Comparison of ENCODE assay signal across 12 cellular contexts in genomic region chr11:709109-709997, GRCh38. TPM values are rescaled to one million over a fixed set of nuclear protein-coding genes. Genes with fewer than 3 reads are reported as not detected.
DNase-seq lines count a peak whose midpoint lies in the region; ATAC-seq and TF ChIP-seq lines count a peak whose summit lies in the region.
"Had no signal": no experiment of that assay in that cellular context is flagged by ENCODE, and none has a peak within 500 bp of the region (broad histone marks: within the 10 kb centered on the region; RNA-seq: fewer than 3 reads in every experiment).

No MANE protein-coding gene starts in this region.

- no peaks in the 10 kb centered on the region for H3K36me3 Mint-ChIP-seq in natural killer cell treated with Interleukin-12 subunit alpha and Interleukin-12 subunit beta and Interleukin-15 and Interleukin-18, amount 100 ng/mL, for 72 hours
- H3K36me3 Mint-ChIP-seq in natural killer cell, result no peaks in the 10 kb centered on the region
- H3K36me3 Mint-ChIP-seq in activated T-cell treated with anti-CD3 and anti-CD28 coated beads, Interleukin-2, amount 50 U/mL, for 72 hours (ENCODE audit: insufficient read depth in 2 of 2), result no peaks in the 10 kb centered on the region

- ATAC-seq in natural killer cell treated with Interleukin-12 subunit alpha and Interleukin-12 subunit beta and Interleukin-15 and Interleukin-18, amount 100 ng/mL, for 72 hours, result no peak
- ATAC-seq in natural killer cell, result no peak
- ATAC-seq in HG03025 (IDR thresholded peaks at IDR 0.05; ENCODE audit: low FRiP score, unreplicated experiment), result no peak
- no peak for ATAC-seq in activated T-cell treated with anti-CD3 and anti-CD28 coated beads, Interleukin-2, amount 50 U/mL, for 72 hours (replicated peaks in 1 of 2)

- peaks cover 0 to 8% of the 10 kb centered on the region in 2 donors for H3K4me1 Mint-ChIP-seq in natural killer cell treated with Interleukin-12 subunit alpha and Interleukin-12 subunit beta and Interleukin-15 and Interleukin-18, amount 100 ng/mL, for 72 hours (ENCODE audit: low read depth in 2 of 2)
- H3K4me1 Mint-ChIP-seq in natural killer cell, result no peaks in the 10 kb centered on the region
- H3K4me1 Mint-ChIP-seq in activated T-cell treated with anti-CD3 and anti-CD28 coated beads, Interleukin-2, amount 50 U/mL, for 72 hours (ENCODE audit: low read depth), result peaks cover 5% of the 10 kb centered on the region

- no peak overlapping the region for H3K4me3 Mint-ChIP-seq in natural killer cell treated with Interleukin-12 subunit alpha and Interleukin-12 subunit beta and Interleukin-15 and Interleukin-18, amount 100 ng/mL, for 72 hours
- H3K4me3 Mint-ChIP-seq in natural killer cell, result no peak overlapping the region
- no peak overlapping the region for H3K4me3 Mint-ChIP-seq in activated T-cell treated with anti-CD3 and anti-CD28 coated beads, Interleukin-2, amount 50 U/mL, for 72 hours
- H3K4me3 Mint-ChIP-seq: central memory CD8-positive, alpha-beta T cell; T-helper 2 cell treated with Interferon-gamma antibody and Interleukin-4, amounts not matched to agents 5 μg/mL and 100 μg/mL, for 36 hours had no signal

- no peaks in the 10 kb centered on the region for H3K9me3 Mint-ChIP-seq in natural killer cell treated with Interleukin-12 subunit alpha and Interleukin-12 subunit beta and Interleukin-15 and Interleukin-18, amount 100 ng/mL, for 72 hours
- no peaks in the 10 kb centered on the region for H3K9me3 Mint-ChIP-seq in natural killer cell
- no peaks in the 10 kb centered on the region for H3K9me3 Mint-ChIP-seq in activated T-cell treated with anti-CD3 and anti-CD28 coated beads, Interleukin-2, amount 50 U/mL, for 72 hours
- H3K9me3 Mint-ChIP-seq: central memory CD8-positive, alpha-beta T cell; T-helper 2 cell treated with Interferon-gamma antibody and Interleukin-4, amounts not matched to agents 5 μg/mL and 100 μg/mL, for 36 hours had no signal

- peak; percentile 47 for DNase-seq in natural killer cell treated with Interleukin-12 subunit alpha and Interleukin-12 subunit beta and Interleukin-15 and Interleukin-18, amount 100 ng/mL, for 72 hours (ENCODE audit: low spot score)
- DNase-seq in natural killer cell, result no peak
- peak; percentile 17 for DNase-seq in iPS-NIHi11 (ENCODE audit: low spot score)
- no peak for DNase-seq in MG63
- no peak for DNase-seq in activated T-cell treated with anti-CD3 and anti-CD28 coated beads, Interleukin-2, amount 50 U/mL, for 72 hours
- DNase-seq: activated CD4-positive, alpha-beta T cell treated with anti-CD3 and anti-CD28 coated beads for 4 hours; NCI-H1436 treated with DMSO at 0.1 percent for 48 hours; NCI-H524 treated with DMSO at 0.1 percent for 48 hours had no signal

- no peaks in the 10 kb centered on the region for H3K27me3 ChIP-seq in MG63

- H3K27me3 Mint-ChIP-seq in natural killer cell treated with Interleukin-12 subunit alpha and Interleukin-12 subunit beta and Interleukin-15 and Interleukin-18, amount 100 ng/mL, for 72 hours, result peaks cover 0 to 6% of the 10 kb centered on the region in 2 donors
- H3K27me3 Mint-ChIP-seq in natural killer cell (ENCODE audit: low read depth in 2 of 2), result peaks cover 0 to 13% of the 10 kb centered on the region in 2 donors
- peaks cover 11% of the 10 kb centered on the region for H3K27me3 Mint-ChIP-seq in activated T-cell treated with anti-CD3 and anti-CD28 coated beads, Interleukin-2, amount 50 U/mL, for 72 hours (ENCODE audit: low read depth)

- intact Hi-C loops in natural killer cell (cut with micrococcal nuclease), result no loop called here

- peaks cover 6% of the 10 kb centered on the region for H3K36me3 ChIP-seq in MG63
- H3K36me3 ChIP-seq: HAP-1 had no signal

- no peak overlapping the region for H3K27ac Mint-ChIP-seq in natural killer cell treated with Interleukin-12 subunit alpha and Interleukin-12 subunit beta and Interleukin-15 and Interleukin-18, amount 100 ng/mL, for 72 hours
- no peak overlapping the region for H3K27ac Mint-ChIP-seq in natural killer cell
- H3K27ac Mint-ChIP-seq in activated T-cell treated with anti-CD3 and anti-CD28 coated beads, Interleukin-2, amount 50 U/mL, for 72 hours, result no peak overlapping the region
- H3K27ac Mint-ChIP-seq: T-helper 2 cell treated with Interferon-gamma antibody and Interleukin-4, amounts not matched to agents 5 μg/mL and 100 μg/mL, for 36 hours had no signal

- TF ChIP-seq CTCF in natural killer cell (IDR thresholded peaks at IDR 0.05), result no peak

- no peaks in the 10 kb centered on the region for H3K9me3 ChIP-seq in MG63
- H3K9me3 ChIP-seq: HAP-1 had no signal

- H3K4me3 ChIP-seq in MG63, result no peak overlapping the region
- H3K4me3 ChIP-seq: HAP-1 had no signal

RNA-seq across cellular contexts. Expression of gene EPS8L2, which starts 3.3 kb away (rescaled TPM):
- total RNA-seq in natural killer cell treated with Interleukin-12 subunit alpha and Interleukin-12 subunit beta and Interleukin-15 and Interleukin-18, amount 100 ng/mL, for 72 hours, result 10 to 100 TPM in 1 of 2 donors, 1 to 10 TPM in 1; 2.9 to 13.0 TPM
- 10 to 100 TPM in 1 of 3 donors, 1 to 10 TPM in 2; 6.9 to 10.9 (median 9.3) TPM for total RNA-seq in natural killer cell
- 10.7 and 23.4 TPM in 2 replicates for total RNA-seq in MG63 (2014; rRNA removed; shearing (Covaris generic); ENCODE audit: low replicate concordance)
- total RNA-seq in activated T-cell treated with anti-CD3 and anti-CD28 coated beads, Interleukin-2, amount 50 U/mL, for 72 hours, result 10 to 100 TPM; 11.4 to 15.7 TPM

RNA-seq across cellular contexts. Expression of gene TMEM80, which starts 13.7 kb away (rescaled TPM):
- 10 to 100 TPM; 15.3 to 20.3 TPM for total RNA-seq in natural killer cell treated with Interleukin-12 subunit alpha and Interleukin-12 subunit beta and Interleukin-15 and Interleukin-18, amount 100 ng/mL, for 72 hours
- 10 to 100 TPM; 17.8 to 42.1 (median 33.0) TPM for total RNA-seq in natural killer cell
- 32.4 and 98.7 TPM in 2 replicates for total RNA-seq in MG63 (2014; rRNA removed; shearing (Covaris generic); ENCODE audit: low replicate concordance)
- total RNA-seq in activated T-cell treated with anti-CD3 and anti-CD28 coated beads, Interleukin-2, amount 50 U/mL, for 72 hours, result 10 to 100 TPM; 17.0 to 17.8 TPM

RNA-seq across cellular contexts. Expression of gene DEAF1, which starts 14.3 kb away (rescaled TPM):
- total RNA-seq in natural killer cell treated with Interleukin-12 subunit alpha and Interleukin-12 subunit beta and Interleukin-15 and Interleukin-18, amount 100 ng/mL, for 72 hours, result 10 to 100 TPM; 23.2 to 83.6 TPM
- 10 to 100 TPM; 25.9 to 26.9 (median 26.8) TPM for total RNA-seq in natural killer cell
- total RNA-seq in MG63 (2014; rRNA removed; shearing (Covaris generic); ENCODE audit: low replicate concordance), result 14.8 and 34.6 TPM in 2 replicates
- total RNA-seq in activated T-cell treated with anti-CD3 and anti-CD28 coated beads, Interleukin-2, amount 50 U/mL, for 72 hours, result 10 to 100 TPM; 40.5 to 66.1 TPM

RNA-seq across cellular contexts. Expression of gene TALDO1, which starts 37.9 kb away (rescaled TPM):
- 100 to 1,000 TPM; 201 to 242 TPM for total RNA-seq in natural killer cell treated with Interleukin-12 subunit alpha and Interleukin-12 subunit beta and Interleukin-15 and Interleukin-18, amount 100 ng/mL, for 72 hours
- total RNA-seq in natural killer cell, result 10 to 100 TPM; 46.1 to 94.8 (median 55.4) TPM
- total RNA-seq in MG63 (2014; rRNA removed; shearing (Covaris generic); ENCODE audit: low replicate concordance), result 200 and 209 TPM in 2 replicates
- total RNA-seq in activated T-cell treated with anti-CD3 and anti-CD28 coated beads, Interleukin-2, amount 50 U/mL, for 72 hours, result 100 to 1,000 TPM; 152 to 155 TPM

Comparison
In these comparisons a context has a peak if more than half of its experiments do, and no peak if none do; other contexts are left out.
1. DNase-seq: peak in natural killer cell treated with Interleukin-12 subunit alpha and Interleukin-12 subunit beta and Interleukin-15 and Interleukin-18, amount 100 ng/mL, for 72 hours (single experiment) and iPS-NIHi11 (single experiment); none in natural killer cell (single experiment), MG63 (single experiment) and activated T-cell treated with anti-CD3 and anti-CD28 coated beads, Interleukin-2, amount 50 U/mL, for 72 hours (0 of 2).